Comparison of ENCODE assay signal across 31 cellular contexts in genomic region chr10:109250144-109250543, GRCh38.
"Had no signal": no experiment of that assay in that cellular context is flagged by ENCODE, and none has a peak within 500 bp of the region (broad histone marks: within the 10 kb centered on the region; RNA-seq: fewer than 3 reads in every experiment).

No MANE protein-coding gene starts in this region.

- H3K36me3 ChIP-seq: adrenal gland, brain microvascular endothelial cell, breast epithelium had no signal

- H3K9me3 ChIP-seq: adrenal gland, body of pancreas, breast epithelium had no signal

- DNase-seq: activated B cell treated with CpG ODN at 0.5 μM for 24 hours; activated CD4-positive, alpha-beta memory T cell treated with anti-CD3 and anti-CD28 coated beads for 36 hours; activated CD4-positive, alpha-beta T cell treated with anti-CD3 and anti-CD28 coated beads for 4 hours; activated CD4-positive, alpha-beta T cell treated with anti-CD3 and anti-CD28 coated beads, Interleukin-2, amount 10 ng/mL, durations not matched to agents 24 days and 14 days; activated CD4-positive, alpha-beta T cell treated with anti-CD3 and anti-CD28 coated beads, Interleukin-2, amount 50 U/mL, for 1 hour; activated CD4-positive, alpha-beta T cell treated with anti-CD3 and anti-CD28 coated beads, Interleukin-2, amount 50 U/mL, for 4 hours; activated CD4-positive, CD25-positive, alpha-beta regulatory T cell treated with anti-CD3 and anti-CD28 coated beads, Interleukin-2, amount 50 U/mL, for 72 hours; activated CD8-positive, alpha-beta memory T cell treated with anti-CD3 and anti-CD28 coated beads, Interleukin-2, amount 50 U/mL, for 4 hours; activated CD8-positive, alpha-beta T cell treated with anti-CD3 and anti-CD28 coated beads for 36 hours; activated effector memory CD4-positive, alpha-beta T cell treated with anti-CD3 and anti-CD28 coated beads, Interleukin-2, amount 50 U/mL, for 16 hours; activated gamma-delta T cell treated with Interleukin-2 at 50 U/mL for 16 hours; activated naive CD4-positive, alpha-beta T cell; activated naive CD4-positive, alpha-beta T cell treated with anti-CD3 and anti-CD28 coated beads for 36 hours; activated naive CD4-positive, alpha-beta T cell treated with anti-CD3 and anti-CD28 coated beads, Interleukin-2, amount 50 U/mL, for 16 hours; activated naive CD8-positive, alpha-beta T cell treated with anti-CD3 and anti-CD28 coated beads for 36 hours; activated T-cell treated with anti-CD3 and anti-CD28 coated beads for 4 hours; activated T-cell treated with anti-CD3 and anti-CD28 coated beads, Interleukin-2, amount 50 U/mL, for 1 hour; activated T-cell treated with anti-CD3 and anti-CD28 coated beads, Interleukin-2, amount 50 U/mL, for 4 hours; activated T-cell treated with anti-CD3 and anti-CD28 coated beads, Interleukin-2, amount 50 U/mL, for 72 hours; adrenal gland; amniotic stem cell; aorta; body of pancreas; brain microvascular endothelial cell; central memory CD4-positive, alpha-beta T cell; T-helper 1 cell; T-helper 2 cell; T-helper 9 cell had no signal

- H3K4me1 ChIP-seq: adrenal gland, body of pancreas, breast epithelium had no signal

- ATAC-seq: activated CD8-positive, alpha-beta T cell treated with anti-CD3 and anti-CD28 coated beads for 36 hours; activated naive CD4-positive, alpha-beta T cell treated with anti-CD3 and anti-CD28 coated beads, Interleukin-2, amount 50 U/mL, for 72 hours; activated T-cell treated with anti-CD3 and anti-CD28 coated beads, Interleukin-2, amount 50 U/mL, for 4 hours; activated T-cell treated with anti-CD3 and anti-CD28 coated beads, Interleukin-2, amount 50 U/mL, for 72 hours; activated T-helper 17 cell treated with anti-CD3 and anti-CD28 coated beads, Interleukin-2, amount 50 U/mL, for 72 hours; body of pancreas had no signal

- H3K4me3 ChIP-seq: adrenal gland, body of pancreas, breast epithelium had no signal
